In genomic region chr6:1479601-1480236, GRCh38 we compare ENCODE assay signal across 25 cellular contexts.
"Had no signal": no experiment of that assay in that cellular context is flagged by ENCODE, and none has a peak within 500 bp of the region (broad histone marks: within the 10 kb centered on the region; RNA-seq: fewer than 3 reads in every experiment).

No MANE protein-coding gene starts in this region.

- H3K27ac Mint-ChIP-seq: activated naive CD8-positive, alpha-beta T cell treated with anti-CD3 and anti-CD28 coated beads for 36 hours; activated T-helper 2 cell treated with anti-CD3 and anti-CD28 coated beads, Interferon-gamma antibody, Interleukin-2, Interleukin-4, amounts not matched to agents 10 μg/mL and 5 μg/mL and 100 μg/mL, durations not matched to agents 14 hours and 24 hours and 36 hours; stimulated activated naive CD8-positive, alpha-beta T cell treated with anti-CD3 and anti-CD28 coated beads, Interleukin-15, Interleukin-2, amounts not matched to agents 100 ng/mL and 50 ng/mL, for 24 hours; T-helper 1 cell treated with Interleukin-12 subunit alpha and Interleukin-12 subunit beta and Interleukin-4 antibody, amounts not matched to agents 30 μg/mL and 1 μg/mL, for 36 hours had no signal

- ATAC-seq: activated T-cell treated with anti-CD3 and anti-CD28 coated beads, Interleukin-2, amount 50 U/mL, for 4 hours; left colon; natural killer cell had no signal

- H3K36me3 ChIP-seq: esophagus muscularis mucosa, heart right ventricle, ovary, prostate gland, transverse colon had no signal

- FAIRE-seq: bronchial epithelial cell, keratinocyte had no signal

- H3K4me1 Mint-ChIP-seq: activated naive CD8-positive, alpha-beta T cell treated with anti-CD3 and anti-CD28 coated beads for 36 hours; natural killer cell had no signal

- H3K9me3 ChIP-seq: esophagus muscularis mucosa, heart right ventricle, ovary, prostate gland, transverse colon had no signal

- H3K4me3 Mint-ChIP-seq: activated naive CD8-positive, alpha-beta T cell treated with anti-CD3 and anti-CD28 coated beads for 36 hours; activated T-cell treated with anti-CD3 and anti-CD28 coated beads, Interleukin-2, amount 50 U/mL, for 4 hours; natural killer cell; stimulated activated naive CD8-positive, alpha-beta T cell treated with anti-CD3 and anti-CD28 coated beads, Interleukin-15, Interleukin-2, amounts not matched to agents 100 ng/mL and 50 ng/mL, for 24 hours; T-helper 1 cell treated with Interleukin-12 subunit alpha and Interleukin-12 subunit beta and Interleukin-4 antibody, amounts not matched to agents 30 μg/mL and 1 μg/mL, for 36 hours had no signal

- H3K36me3 Mint-ChIP-seq: activated naive CD8-positive, alpha-beta T cell treated with anti-CD3 and anti-CD28 coated beads for 36 hours; natural killer cell had no signal

- H3K4me1 ChIP-seq: esophagus muscularis mucosa, heart right ventricle, prostate gland, transverse colon had no signal

- H3K9me3 Mint-ChIP-seq: activated naive CD8-positive, alpha-beta T cell treated with anti-CD3 and anti-CD28 coated beads for 36 hours; activated T-cell treated with anti-CD3 and anti-CD28 coated beads, Interleukin-2, amount 50 U/mL, for 4 hours; activated T-helper 2 cell treated with anti-CD3 and anti-CD28 coated beads, Interferon-gamma antibody, Interleukin-2, Interleukin-4, amounts not matched to agents 10 μg/mL and 5 μg/mL and 100 μg/mL, durations not matched to agents 14 hours and 24 hours and 36 hours; T-helper 1 cell treated with Interleukin-12 subunit alpha and Interleukin-12 subunit beta and Interleukin-4 antibody, amounts not matched to agents 30 μg/mL and 1 μg/mL, for 36 hours had no signal

- DNase-seq: activated CD4-positive, alpha-beta T cell treated with anti-CD3 and anti-CD28 coated beads for 4 hours; activated CD4-positive, alpha-beta T cell treated with anti-CD3 and anti-CD28 coated beads, Interleukin-2, amount 50 U/mL, for 48 hours; activated CD4-positive, CD25-positive, alpha-beta regulatory T cell; activated CD8-positive, alpha-beta memory T cell treated with anti-CD3 and anti-CD28 coated beads, Interleukin-2, amount 50 U/mL, for 48 hours; activated naive CD4-positive, alpha-beta T cell treated with Interleukin-2 at 50 U/mL for 16 hours; activated naive CD8-positive, alpha-beta T cell treated with anti-CD3 and anti-CD28 coated beads for 36 hours; activated T-cell treated with anti-CD3 and anti-CD28 coated beads, Interleukin-2, amount 50 U/mL, for 4 hours; amniotic stem cell; heart right ventricle; left colon; midbrain; natural killer cell; stimulated activated CD4-positive, alpha-beta T cell treated with anti-CD3 and anti-CD28 coated beads, Interleukin-1b, Interleukin-23, amount 100 ng/mL, for 48 hours; substantia nigra; T1000; transverse colon had no signal

- H3K27ac ChIP-seq: coronary artery, esophagus muscularis mucosa, heart right ventricle, ovary, prostate gland, transverse colon had no signal

- H3K27me3 ChIP-seq: ovary, transverse colon had no signal

- H3K4me3 ChIP-seq: coronary artery, esophagus muscularis mucosa, heart right ventricle, ovary, prostate gland, transverse colon had no signal
